In the genomic region with DNA sequence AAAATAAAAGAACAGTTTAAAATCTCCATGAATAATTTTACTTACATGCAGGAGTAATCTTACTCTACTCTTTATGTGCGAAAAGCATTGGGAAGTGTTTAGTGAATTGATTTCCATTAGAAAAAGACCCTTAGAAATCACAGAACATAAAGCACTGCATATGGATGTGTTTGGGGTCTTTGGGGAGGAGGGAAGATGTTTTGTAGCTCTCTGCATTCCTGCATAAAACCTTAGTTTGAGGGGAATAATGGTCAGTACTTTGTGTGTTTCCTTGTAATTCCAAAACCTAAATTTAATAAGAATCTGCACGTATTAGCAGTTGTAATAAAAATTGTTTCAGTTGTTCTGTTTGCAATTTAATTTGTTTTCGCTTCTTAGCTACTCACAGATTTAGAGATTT, we compare ENCODE assay signal across 9 cellular contexts.
DNase-seq lines count a peak whose midpoint lies in the region; ATAC-seq and TF ChIP-seq lines count a peak whose summit lies in the region.
"Had no signal": no experiment of that assay in that cellular context is flagged by ENCODE, and none has a peak within 500 bp of the region (broad histone marks: within the 10 kb centered on the region; RNA-seq: fewer than 3 reads in every experiment).

No MANE protein-coding gene starts in this region.

- intact Hi-C loops in transverse colon (cut with DNase I; ENCODE audit: low total_unique reads) = no loop called here

- in situ Hi-C loops in transverse colon (cut with MboI; ENCODE audit: low pct_ligation_motif_present in 1 of 4, low pct_unique_long_range_greater_than_20kb in 1 of 4, low sequenced_read_pairs in 3 of 4) = no loop called here

- peaks cover 0 to 35% (median 12%) of the 10 kb centered on the region in 4 donors for H3K4me1 ChIP-seq in transverse colon

- peaks cover 0 to 12% of the 10 kb centered on the region in 2 donors for H3K36me3 Mint-ChIP-seq in activated T-cell treated with anti-CD3 and anti-CD28 coated beads, Interleukin-2, amount 50 U/mL, for 72 hours (ENCODE audit: insufficient read depth in 2 of 2)
- peaks cover 7% of the 10 kb centered on the region for H3K36me3 Mint-ChIP-seq in memory B cell

- peak overlapping the region; percentile 94 for H3K27ac Mint-ChIP-seq in activated T-cell treated with anti-CD3 and anti-CD28 coated beads, Interleukin-2, amount 50 U/mL, for 72 hours
- H3K27ac Mint-ChIP-seq in memory B cell = peak overlapping the region; percentile 89

- peaks cover 0 to 10% (median 0%) of the 10 kb centered on the region in 4 donors for H3K36me3 ChIP-seq in transverse colon

- H3K27me3 ChIP-seq in transverse colon = no peaks in the 10 kb centered on the region

- peak overlapping the region; percentile 57 to 71 (median 65) for H3K27ac ChIP-seq in transverse colon

- no peaks in the 10 kb centered on the region for H3K27me3 Mint-ChIP-seq in activated T-cell treated with anti-CD3 and anti-CD28 coated beads, Interleukin-2, amount 50 U/mL, for 72 hours (ENCODE audit: low read depth)
- H3K27me3 Mint-ChIP-seq in memory B cell = no peaks in the 10 kb centered on the region

- peak overlapping the region in 3 of 4 donors; percentile 30 to 46 (median 39) for H3K4me3 ChIP-seq in transverse colon

- TF ChIP-seq EP300 in transverse colon (IDR thresholded peaks at IDR 0.05; ENCODE audit: low read depth) = no peak

- no peak for ATAC-seq in activated T-cell treated with anti-CD3 and anti-CD28 coated beads, Interleukin-2, amount 50 U/mL, for 72 hours (replicated peaks in 1 of 2)
- ATAC-seq in memory B cell (ENCODE audit: low read depth) (no peak), GM18858 (IDR thresholded peaks at IDR 0.05; ENCODE audit: unreplicated experiment) (no peak)

- H3K4me3 Mint-ChIP-seq in activated T-cell treated with anti-CD3 and anti-CD28 coated beads, Interleukin-2, amount 50 U/mL, for 72 hours = peak overlapping the region; percentile 89 to 95
- H3K4me3 Mint-ChIP-seq in memory B cell = peak overlapping the region; percentile 44

- no peak for TF ChIP-seq POLR2A in transverse colon (IDR thresholded peaks at IDR 0.05)

- no peak for TF ChIP-seq CTCF in transverse colon (IDR thresholded peaks at IDR 0.05)

- peaks cover 49% of the 10 kb centered on the region for H3K4me1 Mint-ChIP-seq in activated T-cell treated with anti-CD3 and anti-CD28 coated beads, Interleukin-2, amount 50 U/mL, for 72 hours (ENCODE audit: low read depth)
- H3K4me1 Mint-ChIP-seq in memory B cell = peaks cover 37% of the 10 kb centered on the region

- WGBS in transverse colon (ENCODE audit: low coverage in 1 of 2), 2 donors = 28 to 45% methylated on average over 3 of the region's 3 CpGs

- no peak for DNase-seq in activated T-cell treated with anti-CD3 and anti-CD28 coated beads, Interleukin-2, amount 50 U/mL, for 72 hours
- DNase-seq in activated T-cell treated with anti-CD3 and anti-CD28 coated beads for 4 hours = no peak
- DNase-seq in astrocyte of the hippocampus (ENCODE audit: low read depth, low spot score) = peak; percentile 14
- DNase-seq in memory B cell (ENCODE audit: low spot score in 2 of 2) = no peak
- DNase-seq in transverse colon = no peak
- no peak for DNase-seq in HuH-7 (ENCODE audit: low spot score)
- no peak for DNase-seq in NCI-H2196 treated with DMSO at 0.1 percent for 48 hours (lab: John Stamatoyannopoulos, UW; ENCODE audit: unreplicated experiment)
- DNase-seq: DMS 273 treated with DMSO at 0.1 percent for 48 hours had no signal

- no peaks in the 10 kb centered on the region for H3K9me3 ChIP-seq in transverse colon

- no peaks in the 10 kb centered on the region for H3K9me3 Mint-ChIP-seq in activated T-cell treated with anti-CD3 and anti-CD28 coated beads, Interleukin-2, amount 50 U/mL, for 72 hours
- no peaks in the 10 kb centered on the region for H3K9me3 Mint-ChIP-seq in memory B cell
